In genomic region chr22:19336133-19337075, GRCh38 we compare ENCODE assay signal across 24 cellular contexts. TPM values are rescaled to one million over a fixed set of nuclear protein-coding genes. Genes with fewer than 3 reads are reported as not detected.
DNase-seq lines count a peak whose midpoint lies in the region; ATAC-seq and TF ChIP-seq lines count a peak whose summit lies in the region.
"Had no signal": no experiment of that assay in that cellular context is flagged by ENCODE, and none has a peak within 500 bp of the region (broad histone marks: within the 10 kb centered on the region; RNA-seq: fewer than 3 reads in every experiment).

No MANE protein-coding gene starts in this region.

- peak overlapping the region; percentile 15 for H3K27ac Mint-ChIP-seq in progenitor cell of endocrine pancreas
- H3K27ac Mint-ChIP-seq: B cell; CD4-positive, alpha-beta T cell; HFFc6 had no signal

- DNase-seq in Peyer's patch (peak in 1 of 3 donors; percentile 52), left colon (peak in 1 of 2 donors; percentile 18), progenitor cell of endocrine pancreas (ENCODE audit: low spot score, unreplicated experiment) (no peak), NCI-H1694 (lab: John Stamatoyannopoulos, UW) (no peak), medulla oblongata (ENCODE audit: extremely low spot score) (no peak), GM19238 (ENCODE audit: insufficient read length, low spot score) (no peak)
- no peak for DNase-seq in stimulated activated naive CD4-positive, alpha-beta T cell (lab: John Stamatoyannopoulos, UW)
- DNase-seq: 8988T; Caco-2; CD4-positive, alpha-beta T cell; GF-D8; HFFc6; MM.1S; NCI-H1092; NCI-H1436 treated with DMSO at 0.1 percent for 48 hours; NCI-H2081 treated with DMSO at 0.1 percent for 48 hours; NCI-H510A; NCI-H748 treated with DMSO at 0.1 percent for 48 hours; NK-92 treated with Interleukin-12 subunit alpha and Interleukin-12 subunit beta, amount 100 ng/mL, for 24 hours had no signal

- no peak overlapping the region for H3K4me3 Mint-ChIP-seq in progenitor cell of endocrine pancreas (ENCODE audit: low read depth)
- H3K4me3 Mint-ChIP-seq: B cell; CD4-positive, alpha-beta T cell; HFFc6 had no signal

- peaks cover 0 to 13% (median 6%) of the 10 kb centered on the region in 4 donors for H3K9me3 ChIP-seq in Peyer's patch

- peaks cover 68% of the 10 kb centered on the region for H3K36me3 Mint-ChIP-seq in progenitor cell of endocrine pancreas (ENCODE audit: insufficient read depth)

- no peak for TF ChIP-seq POLR2A in Peyer's patch (IDR thresholded peaks at IDR 0.05)

- no peaks in the 10 kb centered on the region for H3K27me3 Mint-ChIP-seq in progenitor cell of endocrine pancreas
- H3K27me3 Mint-ChIP-seq: B cell; CD4-positive, alpha-beta T cell had no signal

- TF ChIP-seq CTCF in 22Rv1 (IDR thresholded peaks at IDR 0.05) = no peak
- TF ChIP-seq CTCF in Peyer's patch (IDR thresholded peaks at IDR 0.05) = no peak
- TF ChIP-seq CTCF in progenitor cell of endocrine pancreas (IDR thresholded peaks at IDR 0.05; ENCODE audit: unreplicated experiment) = no peak

- intact Hi-C loops in left colon (cut with DNase I, micrococcal nuclease) = no loop called here

- H3K36me3 ChIP-seq in Peyer's patch = peaks cover 0 to 74% (median 0%) of the 10 kb centered on the region in 3 donors

- H3K27me3 ChIP-seq in Peyer's patch = no peaks in the 10 kb centered on the region

- H3K4me3 ChIP-seq in Peyer's patch = peak overlapping the region in 1 of 4 donors; percentile 1
- H3K4me3 ChIP-seq: SK-N-MC had no signal

- H3K27ac ChIP-seq in 22Rv1 = peak overlapping the region; percentile 30; the same call in 1 of the 2 replicates
- peak overlapping the region in 3 of 4 donors; percentile 0 to 87 (median 52) for H3K27ac ChIP-seq in Peyer's patch
- H3K27ac ChIP-seq: HL-60, SK-N-MC had no signal

- H3K9me3 Mint-ChIP-seq in progenitor cell of endocrine pancreas (ENCODE audit: low read depth) = peaks cover 29% of the 10 kb centered on the region

- H3K4me1 ChIP-seq in Peyer's patch = no peaks in the 10 kb centered on the region
- H3K4me1 ChIP-seq: Caco-2 had no signal

- peaks cover 3% of the 10 kb centered on the region for H3K4me1 Mint-ChIP-seq in progenitor cell of endocrine pancreas (ENCODE audit: low read depth)
- H3K4me1 Mint-ChIP-seq: B cell had no signal

- ATAC-seq in left colon = peak; percentile 99
- ATAC-seq: Right ventricle myocardium inferior had no signal

RNA-seq across cellular contexts. Expression of gene CLTCL1, which starts 44.9 kb away (rescaled TPM):
- 1 to 10 TPM in 3 of 4 donors, under 1 TPM in 1; 0.47 to 3.9 (median 3.0) TPM for total RNA-seq in Peyer's patch
- total RNA-seq in left colon = 1 to 10 TPM; 2.1 to 4.6 TPM
- total RNA-seq in progenitor cell of endocrine pancreas = 6.6 and 8.7 TPM in 2 replicates
